In genomic region chr3:49135499-49135898, GRCh38 we compare ENCODE assay signal across 17 cellular contexts. TPM values are rescaled to one million over a fixed set of nuclear protein-coding genes. Genes with fewer than 3 reads are reported as not detected.
A peak's percentile ranks its signal among the peaks of the same experiment; 100 is the strongest.
DNase-seq lines count a peak whose midpoint lies in the region; ATAC-seq and TF ChIP-seq lines count a peak whose summit lies in the region.
"Had no signal": no experiment of that assay in that cellular context is flagged by ENCODE, and none has a peak within 500 bp of the region (broad histone marks: within the 10 kb centered on the region; RNA-seq: fewer than 3 reads in every experiment).

No MANE protein-coding gene starts in this region.

- peaks cover 6% of the 10 kb centered on the region for H3K36me3 Mint-ChIP-seq in dendritic cell treated with granulocyte-macrophage colony-stimulating factor and Interleukin-4, amounts not matched to agents 40 ng/mL and 50 ng/mL, for 4 days (ENCODE audit: low read depth)
- H3K36me3 Mint-ChIP-seq in nephron progenitor cell (ENCODE audit: low read depth) (no peaks in the 10 kb centered on the region), type B pancreatic cell (no peaks in the 10 kb centered on the region), T-cell (no peaks in the 10 kb centered on the region)
- no peaks in the 10 kb centered on the region for H3K36me3 Mint-ChIP-seq in activated T-helper 17 cell treated with anti-CD3 and anti-CD28 coated beads, Interleukin-2, amount 50 U/mL, for 72 hours (ENCODE audit: low read depth)

- H3K4me1 Mint-ChIP-seq in dendritic cell treated with granulocyte-macrophage colony-stimulating factor and Interleukin-4, amounts not matched to agents 40 ng/mL and 50 ng/mL, for 4 days (ENCODE audit: low read depth), result peaks cover 26% of the 10 kb centered on the region
- H3K4me1 Mint-ChIP-seq in nephron progenitor cell, result peaks cover 47% of the 10 kb centered on the region
- no peaks in the 10 kb centered on the region for H3K4me1 Mint-ChIP-seq in type B pancreatic cell (ENCODE audit: unreplicated experiment)
- H3K4me1 Mint-ChIP-seq in activated T-helper 17 cell treated with anti-CD3 and anti-CD28 coated beads, Interleukin-2, amount 50 U/mL, for 72 hours, result no peaks in the 10 kb centered on the region
- H3K4me1 Mint-ChIP-seq in T-cell, result peaks cover 0 to 4% (median 2%) of the 10 kb centered on the region in 3 donors

- H3K4me3 Mint-ChIP-seq in dendritic cell treated with granulocyte-macrophage colony-stimulating factor and Interleukin-4, amounts not matched to agents 40 ng/mL and 50 ng/mL, for 4 days, result no peak overlapping the region
- peak overlapping the region; percentile 90 for H3K4me3 Mint-ChIP-seq in nephron progenitor cell
- peak overlapping the region; percentile 62 for H3K4me3 Mint-ChIP-seq in type B pancreatic cell
- H3K4me3 Mint-ChIP-seq in activated T-helper 17 cell treated with anti-CD3 and anti-CD28 coated beads, Interleukin-2, amount 50 U/mL, for 72 hours, result no peak overlapping the region
- no peak overlapping the region for H3K4me3 Mint-ChIP-seq in T-cell
- H3K4me3 Mint-ChIP-seq: GM23338 had no signal

- CTCF ChIA-PET in T-cell (lab: Charles Lee), result no interaction called here

- H3K9me3 Mint-ChIP-seq in dendritic cell treated with granulocyte-macrophage colony-stimulating factor and Interleukin-4, amounts not matched to agents 40 ng/mL and 50 ng/mL, for 4 days, result no peaks in the 10 kb centered on the region
- H3K9me3 Mint-ChIP-seq in nephron progenitor cell (peaks cover 5% of the 10 kb centered on the region), type B pancreatic cell (no peaks in the 10 kb centered on the region), T-cell (no peaks in the 10 kb centered on the region)
- no peaks in the 10 kb centered on the region for H3K9me3 Mint-ChIP-seq in activated T-helper 17 cell treated with anti-CD3 and anti-CD28 coated beads, Interleukin-2, amount 50 U/mL, for 72 hours

- POLR2A ChIA-PET in T-cell (lab: Charles Lee), result no interaction called here

- intact Hi-C loops in dendritic cell treated with granulocyte-macrophage colony-stimulating factor and Interleukin-4, amounts not matched to agents 40 ng/mL and 50 ng/mL, for 4 days (cut with micrococcal nuclease), result no loop called here

- TF ChIP-seq CTCF in nephron progenitor cell (IDR thresholded peaks at IDR 0.05), result no peak
- no peak for TF ChIP-seq CTCF in type B pancreatic cell (conservative IDR thresholded peaks at IDR 0.05)

- peak; percentile 37 for DNase-seq in M059J (ENCODE audit: low read depth)
- no peak for DNase-seq in nephron progenitor cell
- DNase-seq in type B pancreatic cell (ENCODE audit: extremely low spot score, unreplicated experiment), result no peak
- no peak for DNase-seq in T-cell
- DNase-seq: DMS53, MG63, NCI-H1092, NCI-H146, NCI-H2081 treated with DMSO at 0.1 percent for 48 hours, NCI-H524, Peyer's patch, SHP77, SK-N-SH had no signal

- ATAC-seq in activated T-helper 17 cell treated with anti-CD3 and anti-CD28 coated beads, Interleukin-2, amount 50 U/mL, for 72 hours (replicated peaks), result no peak
- no peak for ATAC-seq in T-cell (replicated peaks in 1 of 4)
- ATAC-seq in GM18858 (IDR thresholded peaks at IDR 0.05; ENCODE audit: unreplicated experiment), result no peak
- ATAC-seq: GM23338 had no signal

- H3K27ac Mint-ChIP-seq in dendritic cell treated with granulocyte-macrophage colony-stimulating factor and Interleukin-4, amounts not matched to agents 40 ng/mL and 50 ng/mL, for 4 days, result peak overlapping the region; percentile 14
- H3K27ac Mint-ChIP-seq in nephron progenitor cell (no peak overlapping the region), type B pancreatic cell (peak overlapping the region; percentile 74), T-cell (no peak overlapping the region)
- H3K27ac Mint-ChIP-seq in activated T-helper 17 cell treated with anti-CD3 and anti-CD28 coated beads, Interleukin-2, amount 50 U/mL, for 72 hours, result no peak overlapping the region
- H3K27ac Mint-ChIP-seq: GM23338 had no signal

- H3K27me3 Mint-ChIP-seq in dendritic cell treated with granulocyte-macrophage colony-stimulating factor and Interleukin-4, amounts not matched to agents 40 ng/mL and 50 ng/mL, for 4 days, result peaks cover 10% of the 10 kb centered on the region
- peaks cover 10% of the 10 kb centered on the region for H3K27me3 Mint-ChIP-seq in nephron progenitor cell (ENCODE audit: low read depth, poor library complexity)
- no peaks in the 10 kb centered on the region for H3K27me3 Mint-ChIP-seq in type B pancreatic cell
- H3K27me3 Mint-ChIP-seq in activated T-helper 17 cell treated with anti-CD3 and anti-CD28 coated beads, Interleukin-2, amount 50 U/mL, for 72 hours, result peaks cover 15% of the 10 kb centered on the region
- H3K27me3 Mint-ChIP-seq in T-cell, result peaks cover 14 to 46% of the 10 kb centered on the region in 2 donors

RNA-seq across cellular contexts. Expression of gene LAMB2, which starts 2.6 kb away (rescaled TPM):
- total RNA-seq in M059J (2014; rRNA removed; shearing (Covaris generic)), result 229 and 329 TPM in 2 replicates
- total RNA-seq in type B pancreatic cell (ENCODE audit: low replicate concordance), result 277 and 316 TPM in 2 replicates
- under 1 TPM in 1 of 2 donors, not detected in 1; 0.79 TPM for total RNA-seq in activated T-helper 17 cell treated with anti-CD3 and anti-CD28 coated beads, Interleukin-2, amount 50 U/mL, for 72 hours
- 1 to 10 TPM in 3 of 5 donors, under 1 TPM in 2; 0.25 to 3.7 (median 2.1) TPM for total RNA-seq in T-cell

RNA-seq across cellular contexts. Expression of gene USP19, which starts 14.9 kb away (rescaled TPM):
- total RNA-seq in M059J (2014; rRNA removed; shearing (Covaris generic)), result 13.1 and 34.5 TPM in 2 replicates
- total RNA-seq in type B pancreatic cell (ENCODE audit: low replicate concordance), result 83.0 and 86.4 TPM in 2 replicates
- total RNA-seq in activated T-helper 17 cell treated with anti-CD3 and anti-CD28 coated beads, Interleukin-2, amount 50 U/mL, for 72 hours, result 10 to 100 TPM; 33.4 to 36.0 TPM
- 100 to 1,000 TPM in 3 of 5 donors, 10 to 100 TPM in 2; 56.5 to 117 (median 105) TPM for total RNA-seq in T-cell

RNA-seq across cellular contexts. Expression of gene CCDC71, which starts 30.6 kb away (rescaled TPM):
- total RNA-seq in M059J (2014; rRNA removed; shearing (Covaris generic)), result 19.0 and 19.6 TPM in 2 replicates
- total RNA-seq in type B pancreatic cell (ENCODE audit: low replicate concordance), result 27.4 and 28.5 TPM in 2 replicates
- total RNA-seq in activated T-helper 17 cell treated with anti-CD3 and anti-CD28 coated beads, Interleukin-2, amount 50 U/mL, for 72 hours, result 10 to 100 TPM; 15.6 to 17.0 TPM
- total RNA-seq in T-cell, result 10 to 100 TPM; 20.4 to 37.0 (median 35.8) TPM

RNA-seq across cellular contexts. Expression of gene QARS1, which starts 30.9 kb away (rescaled TPM):
- 129 and 170 TPM in 2 replicates for total RNA-seq in M059J (2014; rRNA removed; shearing (Covaris generic))
- total RNA-seq in type B pancreatic cell (ENCODE audit: low replicate concordance) (408 and 480 TPM in 2 replicates), T-cell (100 to 1,000 TPM; 215 to 261 (median 245) TPM)
- total RNA-seq in activated T-helper 17 cell treated with anti-CD3 and anti-CD28 coated beads, Interleukin-2, amount 50 U/mL, for 72 hours, result 100 to 1,000 TPM; 284 to 292 TPM

RNA-seq across cellular contexts. Expression of gene KLHDC8B, which starts 35.9 kb away (rescaled TPM):
- total RNA-seq in M059J (2014; rRNA removed; shearing (Covaris generic)), result 2.9 and 5.0 TPM in 2 replicates
- total RNA-seq in type B pancreatic cell (ENCODE audit: low replicate concordance) (42.1 and 57.6 TPM in 2 replicates), T-cell (1 to 10 TPM; 2.0 to 7.3 (median 4.7) TPM)
- total RNA-seq in activated T-helper 17 cell treated with anti-CD3 and anti-CD28 coated beads, Interleukin-2, amount 50 U/mL, for 72 hours, result 1 to 10 TPM; 1.0 to 3.7 TPM

Comparison
In these comparisons a context has a peak if more than half of its experiments do, and no peak if none do; other contexts are left out.
1. H3K27ac Mint-ChIP-seq: peak in dendritic cell treated with granulocyte-macrophage colony-stimulating factor and Interleukin-4, amounts not matched to agents 40 ng/mL and 50 ng/mL, for 4 days (single experiment) and type B pancreatic cell (single experiment); none in nephron progenitor cell (single experiment), activated T-helper 17 cell treated with anti-CD3 and anti-CD28 coated beads, Interleukin-2, amount 50 U/mL, for 72 hours (single experiment) and T-cell (0 of 2).
2. H3K4me3 Mint-ChIP-seq: peak in nephron progenitor cell (single experiment) and type B pancreatic cell (single experiment); none in dendritic cell treated with granulocyte-macrophage colony-stimulating factor and Interleukin-4, amounts not matched to agents 40 ng/mL and 50 ng/mL, for 4 days (single experiment), activated T-helper 17 cell treated with anti-CD3 and anti-CD28 coated beads, Interleukin-2, amount 50 U/mL, for 72 hours (single experiment) and T-cell (0 of 3).
3. RNA of gene LAMB2, which starts 2.6 kb away (total RNA-seq): 229 to 329 TPM in M059J and 277 to 316 TPM in type B pancreatic cell; 0.25 to 3.7 TPM in T-cell and 0.79 TPM in activated T-helper 17 cell treated with anti-CD3 and anti-CD28 coated beads, Interleukin-2, amount 50 U/mL, for 72 hours; every median in the first group is over 10 times any median in the second.